ENCODE assay signal across 1 cellular context in genomic region chr15:48330045-48330840, GRCh38.
TF ChIP-seq lines count a peak whose summit lies in the region.

No MANE protein-coding gene starts in this region.

TF ChIP-seq in SK-N-SH, 30 proteins besides CTCF, POLR2A, EP300 and RAD21 (continued from another document):
- TF ChIP-seq PBX3 (IDR thresholded peaks at IDR 0.05): no peak
- no peak for TF ChIP-seq SIN3A (IDR thresholded peaks at IDR 0.05; ENCODE audit: borderline replicate concordance, low read depth, low read length)
